28 cellular contexts compared by ENCODE assay signal in genomic region chr1:236167578-236167977, GRCh38.
"Had no signal": no experiment of that assay in that cellular context is flagged by ENCODE, and none has a peak within 500 bp of the region (broad histone marks: within the 10 kb centered on the region; RNA-seq: fewer than 3 reads in every experiment).

No MANE protein-coding gene starts in this region.

- FAIRE-seq: astrocyte, TTC549 had no signal

- H3K4me3 Mint-ChIP-seq: activated B cell treated with CpG ODN at 0.5 μM for 24 hours; activated CD4-positive, alpha-beta memory T cell treated with anti-CD3 and anti-CD28 coated beads for 36 hours; activated CD4-positive, alpha-beta T cell treated with anti-CD3 and anti-CD28 coated beads, Interleukin-2, amount 10 ng/mL, durations not matched to agents 7 days and 5 days; activated naive CD4-positive, alpha-beta T cell treated with anti-CD3 and anti-CD28 coated beads for 36 hours; activated naive CD8-positive, alpha-beta T cell; activated T-helper 17 cell treated with anti-CD3 and anti-CD28 coated beads, Interleukin-2, amount 50 U/mL, for 72 hours; brain; central memory CD8-positive, alpha-beta T cell; T-cell had no signal

- H3K27ac Mint-ChIP-seq: activated B cell treated with CpG ODN at 0.5 μM for 24 hours; activated CD4-positive, alpha-beta memory T cell treated with anti-CD3 and anti-CD28 coated beads for 36 hours; activated CD4-positive, alpha-beta T cell treated with anti-CD3 and anti-CD28 coated beads, Interleukin-2, amount 10 ng/mL, durations not matched to agents 7 days and 5 days; activated naive CD4-positive, alpha-beta T cell treated with anti-CD3 and anti-CD28 coated beads for 36 hours; activated naive CD8-positive, alpha-beta T cell; activated T-helper 17 cell treated with anti-CD3 and anti-CD28 coated beads, Interleukin-2, amount 50 U/mL, for 72 hours; brain; T-cell had no signal

- ATAC-seq: activated T-helper 17 cell treated with anti-CD3 and anti-CD28 coated beads, Interleukin-2, amount 50 U/mL, for 72 hours; T-cell had no signal

- H3K9me3 ChIP-seq: SJSA1 had no signal

- H3K4me1 Mint-ChIP-seq: activated CD4-positive, alpha-beta T cell treated with anti-CD3 and anti-CD28 coated beads, Interleukin-2, amount 10 ng/mL, durations not matched to agents 7 days and 5 days; brain had no signal

- H3K36me3 ChIP-seq: Peyer's patch, SJSA1 had no signal

- H3K4me1 ChIP-seq: SJSA1 had no signal

- H3K9me3 Mint-ChIP-seq: activated CD4-positive, alpha-beta memory T cell treated with anti-CD3 and anti-CD28 coated beads for 36 hours; activated naive CD4-positive, alpha-beta T cell treated with anti-CD3 and anti-CD28 coated beads for 36 hours; activated T-helper 17 cell treated with anti-CD3 and anti-CD28 coated beads, Interleukin-2, amount 50 U/mL, for 72 hours had no signal

- DNase-seq: activated B cell treated with CpG ODN at 0.5 μM for 24 hours; activated CD4-positive, alpha-beta memory T cell treated with anti-CD3 and anti-CD28 coated beads for 36 hours; activated CD4-positive, alpha-beta T cell treated with anti-CD3 and anti-CD28 coated beads, Interleukin-2, amount 10 ng/mL, durations not matched to agents 7 days and 5 days; activated gamma-delta T cell; activated naive CD4-positive, alpha-beta T cell treated with anti-CD3 and anti-CD28 coated beads for 36 hours; activated T-cell treated with anti-CD3 and anti-CD28 coated beads, Interleukin-2, amount 50 U/mL, for 48 hours; amygdala; Karpas-422; MM.1S; NCI-H1105 treated with DMSO at 0.1 percent for 48 hours; NCI-H1436 treated with DMSO at 0.1 percent for 48 hours; NCI-H187; NCI-H2081; NCI-H446; NCI-H524; Peyer's patch; Right ventricle myocardium superior; T-cell; T-helper 2 cell; T1000 had no signal

- H3K27ac ChIP-seq: Peyer's patch, RWPE1, SJSA1 had no signal

- H3K4me3 ChIP-seq: Peyer's patch, SJSA1 had no signal

- H3K27me3 Mint-ChIP-seq: activated CD4-positive, alpha-beta memory T cell treated with anti-CD3 and anti-CD28 coated beads for 36 hours; activated CD4-positive, alpha-beta T cell treated with anti-CD3 and anti-CD28 coated beads, Interleukin-2, amount 10 ng/mL, durations not matched to agents 7 days and 5 days; activated naive CD8-positive, alpha-beta T cell; activated T-helper 17 cell treated with anti-CD3 and anti-CD28 coated beads, Interleukin-2, amount 50 U/mL, for 72 hours; brain; central memory CD8-positive, alpha-beta T cell; T-cell had no signal

- H3K27me3 ChIP-seq: Peyer's patch, SJSA1 had no signal
